14 cellular contexts compared by ENCODE assay signal in the genomic region with DNA sequence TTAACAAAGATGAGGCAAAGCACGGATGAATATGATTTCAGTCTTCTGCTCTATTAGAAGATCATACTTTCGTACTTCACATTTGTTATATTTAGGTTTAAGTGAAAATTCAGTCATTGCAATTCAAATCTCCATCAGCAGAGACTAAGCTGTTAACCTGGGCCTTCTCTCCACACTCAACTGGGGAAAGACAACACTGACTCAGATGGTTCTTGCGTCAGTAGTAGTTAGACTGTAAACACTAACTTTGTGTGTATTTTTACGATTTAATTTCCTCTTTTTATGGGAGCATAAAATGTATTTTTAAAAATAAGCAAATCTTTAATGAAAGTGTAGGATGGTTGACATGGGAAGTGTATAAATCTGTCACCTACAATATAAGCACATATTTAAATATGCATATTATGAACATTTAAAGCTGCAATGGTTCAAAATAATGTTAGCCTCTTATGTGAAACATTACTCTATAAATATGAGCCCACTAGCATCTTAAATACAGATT. TPM values are rescaled to one million over a fixed set of nuclear protein-coding genes. Genes with fewer than 3 reads are reported as not detected.
"Had no signal": no experiment of that assay in that cellular context is flagged by ENCODE, and none has a peak within 500 bp of the region (broad histone marks: within the 10 kb centered on the region; RNA-seq: fewer than 3 reads in every experiment).

No MANE protein-coding gene starts in this region.

- H3K4me1 ChIP-seq: esophagus squamous epithelium, left ventricle myocardium inferior, thyroid gland had no signal

- H3K9me3 ChIP-seq: esophagus squamous epithelium, left ventricle myocardium inferior, thyroid gland had no signal

- ATAC-seq: activated CD8-positive, alpha-beta memory T cell treated with anti-CD3 and anti-CD28 coated beads, Interleukin-2, amount 10 ng/mL, durations not matched to agents 7 days and 5 days; foreskin keratinocyte had no signal

- H3K27ac ChIP-seq: brain microvascular endothelial cell, esophagus squamous epithelium, foreskin keratinocyte, left ventricle myocardium inferior, skin epidermis, thyroid gland had no signal

- H3K4me3 ChIP-seq: esophagus squamous epithelium, left ventricle myocardium inferior, skin epidermis, thyroid gland had no signal

- DNase-seq: activated CD4-positive, alpha-beta T cell treated with anti-CD3 and anti-CD28 coated beads for 1 hour; activated CD4-positive, alpha-beta T cell treated with anti-CD3 and anti-CD28 coated beads, Interleukin-2, amount 50 U/mL, for 48 hours; activated CD8-positive, alpha-beta memory T cell treated with anti-CD3 and anti-CD28 coated beads, Interleukin-2, amount 10 ng/mL, durations not matched to agents 7 days and 5 days; activated gamma-delta T cell; activated T-cell treated with anti-CD3 and anti-CD28 coated beads, Interleukin-2, amount 50 U/mL, for 24 hours; brain microvascular endothelial cell; esophagus squamous epithelium; foreskin keratinocyte; head of caudate nucleus; islet precursor cell; left ventricle myocardium inferior; mesendoderm; thyroid gland had no signal

- H3K36me3 ChIP-seq: brain microvascular endothelial cell, esophagus squamous epithelium, left ventricle myocardium inferior, thyroid gland had no signal

RNA-seq across cellular contexts. Expression of a gene that starts 42.7 kb away (rescaled TPM):
- total RNA-seq: activated CD8-positive, alpha-beta memory T cell treated with anti-CD3 and anti-CD28 coated beads, Interleukin-2, amount 10 ng/mL, durations not matched to agents 7 days and 5 days had no signal
